Comparison of ENCODE assay signal across 8 cellular contexts in genomic region chr4:89110986-89111832, GRCh38. TPM values are rescaled to one million over a fixed set of nuclear protein-coding genes. Genes with fewer than 3 reads are reported as not detected.
DNase-seq lines count a peak whose midpoint lies in the region; ATAC-seq and TF ChIP-seq lines count a peak whose summit lies in the region.

TIGD2 (plus strand) TSS chr4:89111533; CDS start chr4:89112975, 1,442 bp downstream.

- in situ Hi-C loops in Caki2 (cut with HindIII; ENCODE audit: low pct_unique_long_range_greater_than_20kb, low sequenced_read_pairs): no loop called here

- H3K27me3 Mint-ChIP-seq in endodermal cell (ENCODE audit: insufficient read depth): peaks cover 29% of the 10 kb centered on the region

- peak; percentile 80 for DNase-seq in Caki2 (ENCODE audit: low read depth)
- peak; percentile 90 for DNase-seq in HT-29 (ENCODE audit: low spot score)
- DNase-seq in NK-92 (lab: John Stamatoyannopoulos, UW; ENCODE audit: unreplicated experiment): peak; percentile 13
- DNase-seq in activated CD8-positive, alpha-beta memory T cell treated with anti-CD3 and anti-CD28 coated beads, Interleukin-2, amount 50 U/mL, for 1 hour (ENCODE audit: extremely low read depth): peak; percentile 59
- peak; percentile 94 for DNase-seq in endodermal cell
- DNase-seq in midbrain (lab: John Stamatoyannopoulos, UW): peak; percentile 93
- DNase-seq in stimulated activated CD8-positive, alpha-beta memory T cell treated with anti-CD3 and anti-CD28 coated beads, Interleukin-2, amount 100 ng/mL, for 1 hour (ENCODE audit: low read depth in 2 of 2): peak; percentile 75 to 82

- peak within 1 kb of the TSS; percentile 80 for H3K4me3 Mint-ChIP-seq in endodermal cell

- H3K27ac ChIP-seq in endodermal cell (ENCODE audit: low read depth, low read length): no peak within 1 kb of the TSS

- peaks cover 24% of the 10 kb centered on the region for H3K36me3 Mint-ChIP-seq in endodermal cell (ENCODE audit: low read depth)

- peaks cover 9% of the 10 kb centered on the region for H3K4me1 ChIP-seq in endodermal cell (ENCODE audit: control insufficient read depth, insufficient read depth, low read length)

- peak; percentile 90 for ATAC-seq in GM21360 (IDR thresholded peaks at IDR 0.05; ENCODE audit: unreplicated experiment)

- WGBS in endodermal cell (ENCODE audit: insufficient coverage in 1 of 2, insufficient read length in 1 of 2), 2 experiments: 0% methylated on average over 28 to 101 of the region's 101 CpGs

- peak; percentile 97 for TF ChIP-seq CTCF in endodermal cell (conservative IDR thresholded peaks at IDR 0.05)

- peak within 1 kb of the TSS; percentile 70 for H3K9ac ChIP-seq in endodermal cell (ENCODE audit: extremely low read depth, low read length, poor library complexity, severe bottlenecking)

- H3K36me3 ChIP-seq in endodermal cell (ENCODE audit: control insufficient read depth, insufficient read depth, low read length): peaks cover 17% of the 10 kb centered on the region

- peaks cover 7% of the 10 kb centered on the region for H3K9me3 Mint-ChIP-seq in endodermal cell

- H3K27ac Mint-ChIP-seq in endodermal cell: peak within 1 kb of the TSS; percentile 82

- peak within 1 kb of the TSS; percentile 93 for H3K4me3 ChIP-seq in endodermal cell (ENCODE audit: low read length)

- H3K27me3 ChIP-seq in endodermal cell (ENCODE audit: control insufficient read depth, insufficient read depth, low read length, poor library complexity, severe bottlenecking): peaks cover 15% of the 10 kb centered on the region

- peaks cover 15% of the 10 kb centered on the region for H3K4me1 Mint-ChIP-seq in endodermal cell

- no peaks in the 10 kb centered on the region for H3K9me3 ChIP-seq in endodermal cell (ENCODE audit: control insufficient read depth, low read length)

RNA-seq across cellular contexts. Expression of gene TIGD2, which starts in this region (rescaled TPM):
- total RNA-seq in Caki2 (2014; rRNA removed; shearing (Covaris generic); ENCODE audit: low replicate concordance): 2.6 and 7.2 TPM in 2 replicates
- 4.8 and 7.2 TPM in 2 replicates for total RNA-seq in HT-29 (2014; rRNA removed; shearing (Covaris generic))
- total RNA-seq in endodermal cell: 10 to 100 TPM; 11.7 to 15.1 TPM
- 6.1 TPM for polyA plus RNA-seq in endodermal cell (2013, experiment 1 of 2)
- polyA plus RNA-seq in endodermal cell (2013, experiment 2 of 2): 7.1 TPM

Comparison
In these comparisons a context has a peak if more than half of its experiments do, and no peak if none do; other contexts are left out.
1. DNase-seq: peak in every context shown above with its lines; median percentile 94 in endodermal cell; 93 in midbrain; 90 in HT-29; 80 in Caki2; 78 in stimulated activated CD8-positive, alpha-beta memory T cell treated with anti-CD3 and anti-CD28 coated beads, Interleukin-2, amount 100 ng/mL, for 1 hour; 59 in activated CD8-positive, alpha-beta memory T cell treated with anti-CD3 and anti-CD28 coated beads, Interleukin-2, amount 50 U/mL, for 1 hour; 13 in NK-92.